Comparison of ENCODE assay signal across 29 cellular contexts in the genomic region with DNA sequence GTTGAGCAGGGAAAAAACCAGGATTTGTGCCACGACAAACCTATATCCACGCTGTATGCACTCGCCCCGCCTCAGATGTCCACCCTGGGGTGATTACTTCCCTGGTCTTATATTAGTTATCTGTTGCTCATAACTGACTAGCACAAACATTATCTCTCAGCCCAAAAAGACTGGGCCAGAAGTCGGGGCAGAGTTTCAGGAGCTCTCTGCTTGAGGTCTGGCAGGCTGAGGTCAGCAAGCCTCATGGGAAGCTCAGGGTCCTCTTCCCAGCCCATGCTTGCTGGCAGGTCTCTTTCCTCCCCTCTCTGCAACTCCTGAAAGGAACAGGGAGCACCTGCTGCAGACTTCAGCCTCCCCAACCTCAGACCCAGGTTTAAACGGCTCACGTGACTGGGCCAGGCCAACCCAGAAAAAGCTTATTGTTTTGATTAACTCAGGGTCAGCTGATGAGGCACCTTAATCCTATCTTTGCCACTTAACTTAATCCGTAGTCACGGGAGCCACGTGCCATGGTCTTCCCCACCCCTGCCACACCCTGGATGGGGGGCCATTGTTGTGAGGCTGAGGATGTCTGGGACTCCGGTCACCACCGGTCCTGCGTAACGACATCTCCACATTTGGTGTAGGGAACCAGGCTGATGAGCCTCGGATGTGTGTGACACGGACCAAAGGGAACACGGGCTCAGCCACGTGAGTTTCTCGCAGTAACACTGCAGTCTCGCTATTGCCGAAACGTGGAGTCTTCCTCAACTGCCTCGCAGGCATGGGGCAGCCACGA.
"Had no signal": no experiment of that assay in that cellular context is flagged by ENCODE, and none has a peak within 500 bp of the region (broad histone marks: within the 10 kb centered on the region; RNA-seq: fewer than 3 reads in every experiment).

No MANE protein-coding gene starts in this region.

- H3K4me1 ChIP-seq: body of pancreas, gastrocnemius medialis, right lobe of liver had no signal

- FAIRE-seq: kidney, urothelium cell line had no signal

- H3K27ac Mint-ChIP-seq: activated CD8-positive, alpha-beta T cell treated with anti-CD3 and anti-CD28 coated beads for 36 hours; activated naive CD4-positive, alpha-beta T cell treated with anti-CD3 and anti-CD28 coated beads, Interleukin-2, amount 50 U/mL, for 72 hours; activated T-cell treated with anti-CD3 and anti-CD28 coated beads, Interleukin-2, amount 50 U/mL, for 72 hours; naive thymus-derived CD4-positive, alpha-beta T cell; T-helper 17 cell had no signal

- H3K27me3 ChIP-seq: body of pancreas, right lobe of liver had no signal

- H3K36me3 ChIP-seq: cardiac muscle cell, gastrocnemius medialis, right lobe of liver, thoracic aorta, WERI-Rb-1 had no signal

- H3K27ac ChIP-seq: body of pancreas, cardiac muscle cell, dorsolateral prefrontal cortex, gastrocnemius medialis, hepatocyte, right lobe of liver, thoracic aorta, WERI-Rb-1 had no signal

- H3K9me3 ChIP-seq: body of pancreas, gastrocnemius medialis, right lobe of liver, thoracic aorta had no signal

- H3K36me3 Mint-ChIP-seq: activated naive CD4-positive, alpha-beta T cell treated with anti-CD3 and anti-CD28 coated beads, Interleukin-2, amount 50 U/mL, for 72 hours; naive thymus-derived CD4-positive, alpha-beta T cell had no signal

- H3K4me3 Mint-ChIP-seq: activated CD8-positive, alpha-beta T cell treated with anti-CD3 and anti-CD28 coated beads for 36 hours; activated T-cell treated with anti-CD3 and anti-CD28 coated beads, Interleukin-2, amount 50 U/mL, for 72 hours; naive thymus-derived CD4-positive, alpha-beta T cell; T-helper 17 cell had no signal

- H3K4me2 ChIP-seq: hepatocyte had no signal

- H3K79me2 ChIP-seq: hepatocyte had no signal

- DNase-seq: activated CD4-positive, alpha-beta T cell treated with anti-CD3 and anti-CD28 coated beads for 48 hours; activated CD8-positive, alpha-beta T cell treated with anti-CD3 and anti-CD28 coated beads for 36 hours; activated naive CD4-positive, alpha-beta T cell; activated T-cell treated with anti-CD3 and anti-CD28 coated beads for 4 hours; activated T-cell treated with anti-CD3 and anti-CD28 coated beads, Interleukin-2, amount 50 U/mL, for 72 hours; anterior cingulate cortex; body of pancreas; dorsolateral prefrontal cortex; effector memory CD4-positive, alpha-beta T cell; gastrocnemius medialis; glutamatergic neuron; kidney; left colon; midbrain; naive thymus-derived CD4-positive, alpha-beta T cell; occipital lobe; right lobe of liver; stimulated activated CD4-positive, alpha-beta T cell treated with anti-CD3 and anti-CD28 coated beads, Interleukin-2, amount 100 ng/mL, for 48 hours; stimulated activated naive CD8-positive, alpha-beta T cell treated with anti-CD3 and anti-CD28 coated beads, Interleukin-15, Interleukin-2, amounts not matched to agents 100 U/mL and 50 U/mL, for 24 hours; T-helper 17 cell; T1000; trophoblast cell; WERI-Rb-1 had no signal

- ATAC-seq: activated CD4-positive, CD25-positive, alpha-beta regulatory T cell treated with anti-CD3 and anti-CD28 coated beads, Interleukin-2, amount 50 U/mL, for 24 hours; activated CD8-positive, alpha-beta T cell treated with anti-CD3 and anti-CD28 coated beads for 36 hours; activated naive CD4-positive, alpha-beta T cell treated with anti-CD3 and anti-CD28 coated beads, Interleukin-2, amount 50 U/mL, for 72 hours; activated T-cell treated with anti-CD3 and anti-CD28 coated beads, Interleukin-2, amount 50 U/mL, for 72 hours; body of pancreas; gastrocnemius medialis; left colon; naive thymus-derived CD4-positive, alpha-beta T cell; right lobe of liver; stimulated activated naive CD8-positive, alpha-beta T cell treated with anti-CD3 and anti-CD28 coated beads, Interleukin-15, Interleukin-2, amounts not matched to agents 100 U/mL and 50 U/mL, for 24 hours; T-helper 17 cell had no signal

- H3K9me3 Mint-ChIP-seq: activated CD8-positive, alpha-beta T cell treated with anti-CD3 and anti-CD28 coated beads for 36 hours; activated naive CD4-positive, alpha-beta T cell treated with anti-CD3 and anti-CD28 coated beads, Interleukin-2, amount 50 U/mL, for 72 hours; activated T-cell treated with anti-CD3 and anti-CD28 coated beads, Interleukin-2, amount 50 U/mL, for 72 hours had no signal

- H3K4me3 ChIP-seq: body of pancreas, cardiac muscle cell, dorsolateral prefrontal cortex, gastrocnemius medialis, hepatocyte, right lobe of liver, thoracic aorta had no signal

- H2AFZ ChIP-seq: hepatocyte had no signal

- H3K4me1 Mint-ChIP-seq: naive thymus-derived CD4-positive, alpha-beta T cell had no signal
